Comparison of ENCODE assay signal across 8 cellular contexts in the genomic region with DNA sequence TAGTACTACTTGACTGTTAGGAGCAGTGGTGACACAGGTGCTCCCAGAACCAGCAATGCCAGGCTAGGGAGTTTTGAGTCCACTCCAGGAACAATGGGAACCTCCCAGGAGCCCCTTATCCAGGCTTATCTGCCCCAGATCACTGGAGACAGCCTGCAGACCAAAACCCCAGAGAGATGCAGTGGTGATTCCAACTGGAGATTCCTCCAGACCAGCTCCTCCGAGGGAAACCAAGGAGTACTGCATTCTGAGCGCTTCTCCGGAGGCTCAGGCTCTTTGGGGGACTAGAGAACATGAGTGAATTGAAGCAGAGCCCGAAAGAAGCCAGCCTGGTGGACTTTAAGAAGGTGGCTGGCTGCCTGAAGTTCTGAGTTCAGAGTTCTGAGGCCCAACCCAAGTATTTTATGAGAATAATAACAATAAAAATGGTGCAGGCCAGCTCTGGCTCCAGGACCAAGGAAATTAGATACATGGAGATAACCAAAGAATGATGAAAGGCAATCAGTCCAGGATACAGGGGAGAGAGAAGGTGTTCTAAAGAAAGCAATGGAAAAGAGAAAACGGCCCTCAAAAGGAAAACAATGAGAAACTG. TPM values are rescaled to one million over a fixed set of nuclear protein-coding genes. Genes with fewer than 3 reads are reported as not detected.
DNase-seq lines count a peak whose midpoint lies in the region; ATAC-seq and TF ChIP-seq lines count a peak whose summit lies in the region.

No MANE protein-coding gene starts in this region.

- no peak for ATAC-seq in CD4-positive, alpha-beta T cell (ENCODE audit: poor library complexity)
- ATAC-seq in HG02588 (IDR thresholded peaks at IDR 0.05; ENCODE audit: unreplicated experiment) = no peak

- no peaks in the 10 kb centered on the region for H3K27me3 ChIP-seq in CD4-positive, alpha-beta T cell (ENCODE audit: control insufficient read depth, insufficient read depth, low read length)
- H3K27me3 ChIP-seq in ectodermal cell (ENCODE audit: control insufficient read depth, insufficient read depth, low read length, poor library complexity, severe bottlenecking) = no peaks in the 10 kb centered on the region
- no peaks in the 10 kb centered on the region for H3K27me3 ChIP-seq in neuron (ENCODE audit: insufficient read depth, low read length)

- TF ChIP-seq CTCF in CD4-positive, alpha-beta T cell (IDR thresholded peaks at IDR 0.05) = no peak
- TF ChIP-seq CTCF in LNCaP clone FGC (IDR thresholded peaks at IDR 0.05; ENCODE audit: control insufficient read depth, extremely low read depth, insufficient read depth) = no peak

- H3K27ac ChIP-seq in CD4-positive, alpha-beta T cell (ENCODE audit: low read depth, low read length) = no peak overlapping the region
- no peak overlapping the region for H3K27ac ChIP-seq in ectodermal cell (ENCODE audit: insufficient read depth, low read depth, low read length, poor library complexity, severe bottlenecking)

- POLR2A ChIA-PET in CD4-positive, alpha-beta T cell (lab: Charles Lee) = interaction anchor here (1.0 to 1.4 kb wide), 3 partner anchors 43 to 93 kb away, joined by 3 to 13 read pairs (median 6); partner anchors contain the start of genes ARCN1 and KMT2A

- H3K36me3 Mint-ChIP-seq in CD4-positive, alpha-beta T cell (ENCODE audit: low read depth) = peaks cover 12% of the 10 kb centered on the region

- H3K27me3 Mint-ChIP-seq in CD4-positive, alpha-beta T cell = no peaks in the 10 kb centered on the region

- 75 to 79% methylated on average over 5 of the region's 5 CpGs for WGBS in ectodermal cell, 2 experiments

- H3K36me3 ChIP-seq in ectodermal cell (ENCODE audit: control insufficient read depth, insufficient read depth, low read length) (peaks cover 6% of the 10 kb centered on the region), neuron (ENCODE audit: insufficient read depth, low read length) (peaks cover 28% of the 10 kb centered on the region)

- intact Hi-C loops in CD4-positive, alpha-beta T cell (cut with DNase I, micrococcal nuclease) = loop anchor here (2.0 to 5.0 kb wide), 2 partner anchors 38 to 43 kb away; partner anchors contain the start of genes ARCN1 (in 1 of the 2) and IFT46 (in 1 of the 2)

- H3K4me1 ChIP-seq in ectodermal cell (ENCODE audit: control insufficient read depth, insufficient read depth, low read length) (peaks cover 13% of the 10 kb centered on the region), neuron (ENCODE audit: insufficient read depth, low read length) (peaks cover 11% of the 10 kb centered on the region)

- peak overlapping the region; percentile 92 for H3K4me3 Mint-ChIP-seq in CD4-positive, alpha-beta T cell

- H3K9me3 ChIP-seq in CD4-positive, alpha-beta T cell (ENCODE audit: control insufficient read depth, low read length) = no peaks in the 10 kb centered on the region
- H3K9me3 ChIP-seq in ectodermal cell (ENCODE audit: control insufficient read depth, low read length) (no peaks in the 10 kb centered on the region), neuron (ENCODE audit: low read length) (no peaks in the 10 kb centered on the region)

- peak overlapping the region; percentile 83 for H3K27ac Mint-ChIP-seq in CD4-positive, alpha-beta T cell

- H3K9me3 Mint-ChIP-seq in CD4-positive, alpha-beta T cell = no peaks in the 10 kb centered on the region

- peak overlapping the region; percentile 68 for H3K4me3 ChIP-seq in LNCaP clone FGC (ENCODE audit: low read depth, low read length)
- H3K4me3 ChIP-seq in ectodermal cell (ENCODE audit: insufficient read depth, low read depth, low read length) = peak overlapping the region; percentile 74
- peak overlapping the region; percentile 68 for H3K4me3 ChIP-seq in neuron (ENCODE audit: low read length)

- peaks cover 47% of the 10 kb centered on the region for H3K4me1 Mint-ChIP-seq in CD4-positive, alpha-beta T cell (ENCODE audit: low read depth)

- DNase-seq in CD4-positive, alpha-beta T cell = no peak
- DNase-seq in LNCaP clone FGC (ENCODE audit: low read depth) (no peak), HK-2 (ENCODE audit: unreplicated experiment) (no peak), GF-D8 (lab: John Stamatoyannopoulos, UW) (no peak)
- DNase-seq in stimulated activated naive CD4-positive, alpha-beta T cell (lab: John Stamatoyannopoulos, UW) = no peak

- CTCF ChIA-PET in CD4-positive, alpha-beta T cell (lab: Charles Lee) = no interaction called here

- peak overlapping the region; percentile 18 for H2AFZ ChIP-seq in neuron (ENCODE audit: low read depth, low read length)

RNA-seq across cellular contexts. Expression of gene TMEM25, which starts 1.3 kb away (rescaled TPM):
- 10 to 100 TPM; 18.3 to 18.5 TPM for total RNA-seq in CD4-positive, alpha-beta T cell
- 21.1 TPM for polyA plus RNA-seq in ectodermal cell (2013, experiment 1 of 4)
- 22.9 TPM for polyA plus RNA-seq in ectodermal cell (2013, experiment 2 of 4)
- 21.1 TPM for polyA plus RNA-seq in ectodermal cell (2013, experiment 3 of 4)
- polyA plus RNA-seq in ectodermal cell (2013, experiment 4 of 4) = 25.6 TPM

RNA-seq across cellular contexts. Expression of gene TTC36, which starts 2.4 kb away (rescaled TPM):
- total RNA-seq in CD4-positive, alpha-beta T cell = under 1 TPM; 0.30 to 0.56 TPM
- not detected for polyA plus RNA-seq in ectodermal cell (2013, experiment 1 of 4)
- not detected for polyA plus RNA-seq in ectodermal cell (2013, experiment 2 of 4)
- not detected for polyA plus RNA-seq in ectodermal cell (2013, experiment 3 of 4)
- polyA plus RNA-seq in ectodermal cell (2013, experiment 4 of 4) = 0.45 TPM

RNA-seq across cellular contexts. Expression of gene IFT46, which starts 36.1 kb away (rescaled TPM):
- 1 to 10 TPM; 4.9 to 6.3 TPM for total RNA-seq in CD4-positive, alpha-beta T cell
- 33.8 TPM for polyA plus RNA-seq in ectodermal cell (2013, experiment 1 of 4)
- 34.1 TPM for polyA plus RNA-seq in ectodermal cell (2013, experiment 2 of 4)
- 28.7 TPM for polyA plus RNA-seq in ectodermal cell (2013, experiment 3 of 4)
- polyA plus RNA-seq in ectodermal cell (2013, experiment 4 of 4) = 34.2 TPM

RNA-seq across cellular contexts. Expression of gene ARCN1, which starts 42.5 kb away (rescaled TPM):
- total RNA-seq in CD4-positive, alpha-beta T cell = 10 to 100 TPM; 73.7 to 78.6 TPM
- 144 TPM for polyA plus RNA-seq in ectodermal cell (2013, experiment 1 of 4)
- 137 TPM for polyA plus RNA-seq in ectodermal cell (2013, experiment 2 of 4)
- polyA plus RNA-seq in ectodermal cell (2013, experiment 3 of 4) = 98.9 TPM
- polyA plus RNA-seq in ectodermal cell (2013, experiment 4 of 4) = 123 TPM
